ENCODE assay signal across 8 cellular contexts in genomic region chr12:123063535-123063934, GRCh38.
A peak's percentile ranks its signal among the peaks of the same experiment; 100 is the strongest.
DNase-seq lines count a peak whose midpoint lies in the region; ATAC-seq and TF ChIP-seq lines count a peak whose summit lies in the region.

No MANE protein-coding gene starts in this region.

- DNase-seq in AG10803 (ENCODE audit: low read depth) (no peak), HCEC 1CT (peak; percentile 42)
- DNase-seq in effector CD4-positive, alpha-beta T cell, result no peak

- no peaks in the 10 kb centered on the region for H3K27me3 ChIP-seq in layer of hippocampus (ENCODE audit: control insufficient read depth, insufficient read depth, low read length)

- H3K27ac ChIP-seq in layer of hippocampus (ENCODE audit: low read depth, low read length), result peak overlapping the region; percentile 69

- ATAC-seq in HG03025 (IDR thresholded peaks at IDR 0.05; ENCODE audit: low FRiP score, unreplicated experiment) (no peak), HG02840 (IDR thresholded peaks at IDR 0.05; ENCODE audit: low FRiP score, unreplicated experiment) (no peak), GM21390 (IDR thresholded peaks at IDR 0.05; ENCODE audit: unreplicated experiment) (no peak)

- H3K4me3 ChIP-seq in AG10803 (ENCODE audit: low read length), result no peak overlapping the region
- H3K4me3 ChIP-seq in WI38 (ENCODE audit: low read depth, low read length), result no peak overlapping the region

- TF ChIP-seq CTCF in AG10803 (conservative IDR thresholded peaks at IDR 0.05; ENCODE audit: low read length), result peak; percentile 44
- peak; percentile 47 for TF ChIP-seq CTCF in WI38 (IDR thresholded peaks at IDR 0.05; ENCODE audit: low read depth, low read length)
